In the genomic region with DNA sequence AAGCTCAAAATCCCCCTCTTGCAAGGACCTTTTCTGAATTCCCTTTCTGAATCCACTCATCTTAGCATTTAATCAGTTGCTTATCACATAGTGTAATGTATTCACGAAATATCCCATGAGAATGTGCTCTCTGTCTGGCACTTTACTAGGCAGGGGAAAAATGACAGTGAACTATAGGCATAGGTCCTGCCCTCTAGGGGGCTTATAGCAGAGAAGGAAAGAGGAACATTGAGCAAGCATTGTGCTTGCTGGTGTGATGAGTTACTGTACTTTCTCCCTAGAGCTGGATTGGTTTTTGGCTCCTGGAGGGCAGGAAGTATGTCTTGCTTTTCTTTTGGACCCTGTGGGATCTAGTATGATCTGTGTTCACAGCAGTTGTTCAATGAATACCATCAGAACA, we compare ENCODE assay signal across 1 cellular context.
TF ChIP-seq lines count a peak whose summit lies in the region.

No MANE protein-coding gene starts in this region.

TF ChIP-seq in HepG2, 621 proteins besides CTCF, POLR2A, EP300 and RAD21:
- TF ChIP-seq EHMT2 (IDR thresholded peaks at IDR 0.05; ENCODE audit: borderline replicate concordance, low read depth, low read length) (no peak), CEBPB (IDR thresholded peaks at IDR 0.05; ENCODE audit: borderline replicate concordance, low read depth, low read length) (peak; percentile 33; the same call in 1 of the 2 replicates), CEBPG (CRISPR knock-in tag; IDR thresholded peaks at IDR 0.05) (peak; percentile 44)
